Comparison of ENCODE assay signal across 29 cellular contexts in genomic region chr7:149181136-149181790, GRCh38. TPM values are rescaled to one million over a fixed set of nuclear protein-coding genes. Genes with fewer than 3 reads are reported as not detected.
DNase-seq lines count a peak whose midpoint lies in the region; ATAC-seq and TF ChIP-seq lines count a peak whose summit lies in the region.
"Had no signal": no experiment of that assay in that cellular context is flagged by ENCODE, and none has a peak within 500 bp of the region (broad histone marks: within the 10 kb centered on the region; RNA-seq: fewer than 3 reads in every experiment).

No MANE protein-coding gene starts in this region.

- H3K4me1 Mint-ChIP-seq in activated naive CD8-positive, alpha-beta T cell (ENCODE audit: low read depth), result no peaks in the 10 kb centered on the region
- H3K4me1 Mint-ChIP-seq in activated naive CD8-positive, alpha-beta T cell treated with anti-CD3 and anti-CD28 coated beads for 36 hours, result no peaks in the 10 kb centered on the region
- no peaks in the 10 kb centered on the region for H3K4me1 Mint-ChIP-seq in brain
- no peaks in the 10 kb centered on the region for H3K4me1 Mint-ChIP-seq in stimulated activated effector memory CD8-positive, alpha-beta T cell treated with anti-CD3 and anti-CD28 coated beads, Interleukin-12 subunit alpha, Interleukin-12 subunit beta, amount 100 ng/mL, for 72 hours

- TF ChIP-seq CTCF in brain (conservative IDR thresholded peaks at IDR 0.05) (no peak), foreskin keratinocyte (conservative IDR thresholded peaks at IDR 0.05) (no peak), lower lobe of right lung (IDR thresholded peaks at IDR 0.05) (no peak)

- H3K27me3 ChIP-seq in foreskin keratinocyte (no peaks in the 10 kb centered on the region), lower lobe of right lung (ENCODE audit: low read depth) (no peaks in the 10 kb centered on the region)
- H3K27me3 ChIP-seq: esophagus squamous epithelium, left lung, testis, uterus had no signal

- H3K27ac Mint-ChIP-seq in activated naive CD8-positive, alpha-beta T cell, result peak overlapping the region; percentile 64
- H3K27ac Mint-ChIP-seq in activated naive CD8-positive, alpha-beta T cell treated with anti-CD3 and anti-CD28 coated beads for 36 hours, result no peak overlapping the region
- peak overlapping the region in 3 of 5 experiments; percentile 63 to 81 (median 74) for H3K27ac Mint-ChIP-seq in brain
- H3K27ac Mint-ChIP-seq in stimulated activated effector memory CD8-positive, alpha-beta T cell treated with anti-CD3 and anti-CD28 coated beads, Interleukin-12 subunit alpha, Interleukin-12 subunit beta, amount 100 ng/mL, for 72 hours, result peak overlapping the region; percentile 32

- no peak overlapping the region for H3K4me3 Mint-ChIP-seq in activated naive CD8-positive, alpha-beta T cell
- no peak overlapping the region for H3K4me3 Mint-ChIP-seq in activated naive CD8-positive, alpha-beta T cell treated with anti-CD3 and anti-CD28 coated beads for 36 hours
- no peak overlapping the region for H3K4me3 Mint-ChIP-seq in brain
- no peak overlapping the region for H3K4me3 Mint-ChIP-seq in stimulated activated effector memory CD8-positive, alpha-beta T cell treated with anti-CD3 and anti-CD28 coated beads, Interleukin-12 subunit alpha, Interleukin-12 subunit beta, amount 100 ng/mL, for 72 hours
- H3K4me3 Mint-ChIP-seq: activated CD4-positive, alpha-beta T cell treated with anti-CD3 and anti-CD28 coated beads for 36 hours had no signal

- H3K27ac ChIP-seq in foreskin keratinocyte (peak overlapping the region; percentile 49), lower lobe of right lung (no peak overlapping the region)
- H3K27ac ChIP-seq: left lung, testis, uterus had no signal

- peaks cover 56% of the 10 kb centered on the region for H3K36me3 ChIP-seq in lower lobe of right lung
- H3K36me3 ChIP-seq: uterus had no signal

- H3K4me1 ChIP-seq in foreskin keratinocyte, result peaks cover 23% of the 10 kb centered on the region
- no peaks in the 10 kb centered on the region for H3K4me1 ChIP-seq in lower lobe of right lung
- H3K4me1 ChIP-seq: left lung, testis had no signal

- H3K36me3 Mint-ChIP-seq in activated naive CD8-positive, alpha-beta T cell, result peaks cover 14% of the 10 kb centered on the region
- H3K36me3 Mint-ChIP-seq in activated naive CD8-positive, alpha-beta T cell treated with anti-CD3 and anti-CD28 coated beads for 36 hours, result peaks cover 18% of the 10 kb centered on the region
- H3K36me3 Mint-ChIP-seq in brain, result peaks cover 32% of the 10 kb centered on the region
- peaks cover 59% of the 10 kb centered on the region for H3K36me3 Mint-ChIP-seq in stimulated activated effector memory CD8-positive, alpha-beta T cell treated with anti-CD3 and anti-CD28 coated beads, Interleukin-12 subunit alpha, Interleukin-12 subunit beta, amount 100 ng/mL, for 72 hours

- DNase-seq in activated naive CD8-positive, alpha-beta T cell treated with anti-CD3 and anti-CD28 coated beads for 36 hours, result no peak
- DNase-seq in foreskin keratinocyte (peak; percentile 69 to 79), activated gamma-delta T cell treated with Interleukin-2 at 50 U/mL for 16 hours (no peak), lower lobe of right lung (no peak), T-helper 9 cell (no peak)
- DNase-seq in stimulated activated effector memory CD8-positive, alpha-beta T cell treated with anti-CD3 and anti-CD28 coated beads, Interleukin-12 subunit alpha, Interleukin-12 subunit beta, amount 100 ng/mL, for 72 hours (ENCODE audit: low spot score in 2 of 2), result no peak
- DNase-seq: ACHN; activated CD4-positive, alpha-beta T cell treated with anti-CD3 and anti-CD28 coated beads for 36 hours; activated effector memory CD4-positive, alpha-beta T cell treated with Interleukin-2 at 50 U/mL for 16 hours; amygdala; C1 segment of cervical spinal cord; caudate nucleus; effector CD4-positive, alpha-beta T cell; esophagus squamous epithelium; H7; head of caudate nucleus; left lung; NCI-H1105 treated with DMSO at 0.1 percent for 48 hours; NCI-H2081; NCI-H82; OCI-M1; SIG-M5; stimulated activated naive CD4-positive, alpha-beta T cell; T-helper 1 cell; testis; uterus had no signal

- no peaks in the 10 kb centered on the region for H3K9me3 ChIP-seq in lower lobe of right lung
- H3K9me3 ChIP-seq: esophagus squamous epithelium, left lung, testis, uterus had no signal

- no peaks in the 10 kb centered on the region for H3K9me3 Mint-ChIP-seq in activated naive CD8-positive, alpha-beta T cell (ENCODE audit: low read depth)
- H3K9me3 Mint-ChIP-seq in activated naive CD8-positive, alpha-beta T cell treated with anti-CD3 and anti-CD28 coated beads for 36 hours, result no peaks in the 10 kb centered on the region
- H3K9me3 Mint-ChIP-seq in brain, result no peaks in the 10 kb centered on the region
- H3K9me3 Mint-ChIP-seq in stimulated activated effector memory CD8-positive, alpha-beta T cell treated with anti-CD3 and anti-CD28 coated beads, Interleukin-12 subunit alpha, Interleukin-12 subunit beta, amount 100 ng/mL, for 72 hours, result no peaks in the 10 kb centered on the region

- ATAC-seq in foreskin keratinocyte, result peak; percentile 64
- ATAC-seq in stimulated activated effector memory CD8-positive, alpha-beta T cell treated with anti-CD3 and anti-CD28 coated beads, Interleukin-12 subunit alpha, Interleukin-12 subunit beta, amount 100 ng/mL, for 72 hours, result no peak
- ATAC-seq in lower lobe of right lung, result no peak
- ATAC-seq: activated CD4-positive, alpha-beta T cell treated with anti-CD3 and anti-CD28 coated beads for 36 hours; left lung had no signal

- H3K4me3 ChIP-seq in lower lobe of right lung, result no peak overlapping the region
- H3K4me3 ChIP-seq: esophagus squamous epithelium, left lung, skin epidermis, testis, uterus had no signal

- H3K27me3 Mint-ChIP-seq in activated naive CD8-positive, alpha-beta T cell, result no peaks in the 10 kb centered on the region
- no peaks in the 10 kb centered on the region for H3K27me3 Mint-ChIP-seq in activated naive CD8-positive, alpha-beta T cell treated with anti-CD3 and anti-CD28 coated beads for 36 hours
- H3K27me3 Mint-ChIP-seq in brain, result no peaks in the 10 kb centered on the region
- H3K27me3 Mint-ChIP-seq: activated CD4-positive, alpha-beta T cell treated with anti-CD3 and anti-CD28 coated beads for 36 hours had no signal

- intact Hi-C loops in lower lobe of right lung (cut with DNase I), result no loop called here

RNA-seq across cellular contexts. Expression of gene ZNF282, which starts 14.1 kb away (rescaled TPM):
- total RNA-seq in activated naive CD8-positive, alpha-beta T cell treated with anti-CD3 and anti-CD28 coated beads for 36 hours, result 10 to 100 TPM; 30.7 to 30.8 TPM
- polyA plus RNA-seq in brain (ENCODE audit: insufficient read depth, low read depth, low replicate concordance) (22.1 TPM), foreskin keratinocyte (19.2 and 20.9 TPM in 2 replicates)
- total RNA-seq in foreskin keratinocyte (25.4 and 30.7 TPM in 2 replicates), lower lobe of right lung (20.9 TPM)

RNA-seq across cellular contexts. Expression of gene ZNF398, which starts 34.0 kb away (rescaled TPM):
- total RNA-seq in activated naive CD8-positive, alpha-beta T cell treated with anti-CD3 and anti-CD28 coated beads for 36 hours, result 10 to 100 TPM; 10.5 to 11.1 TPM
- polyA plus RNA-seq in brain (ENCODE audit: insufficient read depth, low read depth, low replicate concordance) (7.5 TPM), foreskin keratinocyte (4.0 and 4.2 TPM in 2 replicates)
- total RNA-seq in foreskin keratinocyte (15.4 and 15.7 TPM in 2 replicates), lower lobe of right lung (13.2 TPM)

RNA-seq across cellular contexts. Expression of gene ZNF425, which starts 55.1 kb away (rescaled TPM):
- under 1 TPM; 0.87 to 0.98 TPM for total RNA-seq in activated naive CD8-positive, alpha-beta T cell treated with anti-CD3 and anti-CD28 coated beads for 36 hours
- polyA plus RNA-seq in brain (ENCODE audit: insufficient read depth, low read depth, low replicate concordance) (2.9 TPM), foreskin keratinocyte (0.95 and 1.1 TPM in 2 replicates)
- total RNA-seq in foreskin keratinocyte (1.7 and 3.0 TPM in 2 replicates), lower lobe of right lung (1.2 TPM)

RNA-seq across cellular contexts. Expression of gene ZNF212, which starts 58.2 kb away (rescaled TPM):
- total RNA-seq in activated naive CD8-positive, alpha-beta T cell treated with anti-CD3 and anti-CD28 coated beads for 36 hours, result 10 to 100 TPM; 12.5 to 14.6 TPM
- polyA plus RNA-seq in brain (ENCODE audit: insufficient read depth, low read depth, low replicate concordance) (14.7 TPM), foreskin keratinocyte (6.1 and 6.5 TPM in 2 replicates)
- total RNA-seq in foreskin keratinocyte (7.2 and 7.5 TPM in 2 replicates), lower lobe of right lung (10.5 TPM)

Comparison
In these comparisons a context has a peak if more than half of its experiments do, and no peak if none do; other contexts are left out.
1. DNase-seq: peak in foreskin keratinocyte (2 of 2); none in activated naive CD8-positive, alpha-beta T cell treated with anti-CD3 and anti-CD28 coated beads for 36 hours (single experiment), stimulated activated effector memory CD8-positive, alpha-beta T cell treated with anti-CD3 and anti-CD28 coated beads, Interleukin-12 subunit alpha, Interleukin-12 subunit beta, amount 100 ng/mL, for 72 hours (0 of 2), activated gamma-delta T cell treated with Interleukin-2 at 50 U/mL for 16 hours (single experiment), lower lobe of right lung (single experiment) and T-helper 9 cell (single experiment).